Comparison of ENCODE assay signal across 24 cellular contexts in the genomic region with DNA sequence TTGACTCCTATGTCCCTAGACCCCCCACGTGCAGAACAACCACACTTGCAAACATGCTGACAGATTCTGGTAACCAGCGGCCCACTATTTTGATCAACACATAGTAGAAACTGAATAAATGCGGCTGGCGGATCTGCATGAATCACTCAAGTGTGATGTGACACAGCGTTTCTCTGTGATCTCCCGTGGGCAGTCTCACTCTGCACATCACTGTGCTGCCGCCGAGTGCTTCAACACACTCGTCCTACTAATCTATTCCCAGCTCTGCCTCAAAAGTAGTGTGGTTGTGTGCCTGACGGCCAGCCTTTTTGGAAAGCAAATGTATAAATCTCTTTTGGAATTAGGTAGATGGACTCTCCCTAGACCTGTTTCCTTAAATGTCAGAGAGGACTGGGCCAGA.
"Had no signal": no experiment of that assay in that cellular context is flagged by ENCODE, and none has a peak within 500 bp of the region (broad histone marks: within the 10 kb centered on the region; RNA-seq: fewer than 3 reads in every experiment).

No MANE protein-coding gene starts in this region.

- H3K27me3 ChIP-seq: pancreas, right atrium auricular region, stomach, suprapubic skin, tibial artery, upper lobe of right lung had no signal

- H3K27ac ChIP-seq: left ventricle myocardium inferior, pancreas, psoas muscle, right atrium auricular region, skin epidermis, stomach, suprapubic skin, thoracic aorta, tibial artery, upper lobe of right lung had no signal

- H3K9me3 Mint-ChIP-seq: immature natural killer cell; mesothelial cell of epicardium; naive B cell; natural killer cell; stimulated activated naive B cell treated with anti-CD40 and anti-IgM and Interleukin-4, amounts not matched to agents 10 μg/mL and 1 μg/mL and 100 μg/mL, for 72 hours had no signal

- DNase-seq: immature natural killer cell; kidney; left ventricle myocardium inferior; mesendoderm; naive B cell; natural killer cell; pancreas; psoas muscle; stimulated activated CD4-positive, alpha-beta T cell treated with anti-CD3 and anti-CD28 coated beads, Interleukin-12 subunit alpha, Interleukin-12 subunit beta, amount 100 ng/mL, for 4 hours; stimulated activated CD4-positive, alpha-beta T cell treated with anti-CD3 and anti-CD28 coated beads, Interleukin-15, amount 100 ng/mL, for 24 hours; stimulated activated CD4-positive, alpha-beta T cell treated with anti-CD3 and anti-CD28 coated beads, Interleukin-2, amount 100 ng/mL, for 24 hours; stimulated activated CD4-positive, alpha-beta T cell treated with anti-CD3 and anti-CD28 coated beads, Interleukin-4, amount 100 ng/mL, for 1 hour; stimulated activated naive B cell treated with anti-CD40 and anti-IgM and Interleukin-4, amounts not matched to agents 10 μg/mL and 1 μg/mL and 100 μg/mL, for 72 hours; stimulated activated naive CD8-positive, alpha-beta T cell treated with anti-CD3 and anti-CD28 coated beads, Interleukin-15, Interleukin-2, amounts not matched to agents 100 U/mL and 50 U/mL, for 24 hours; stomach; tibial artery; trophoblast cell; upper lobe of right lung had no signal

- H3K27me3 Mint-ChIP-seq: naive B cell; stimulated activated naive B cell treated with anti-CD40 and anti-IgM and Interleukin-4, amounts not matched to agents 10 μg/mL and 1 μg/mL and 100 μg/mL, for 72 hours had no signal

- H3K4me1 Mint-ChIP-seq: immature natural killer cell, mesothelial cell of epicardium, naive B cell, natural killer cell had no signal

- H3K4me3 Mint-ChIP-seq: immature natural killer cell; mesothelial cell of epicardium; naive B cell; natural killer cell; stimulated activated naive B cell treated with anti-CD40 and anti-IgM and Interleukin-4, amounts not matched to agents 10 μg/mL and 1 μg/mL and 100 μg/mL, for 72 hours had no signal

- H3K4me1 ChIP-seq: left ventricle myocardium inferior, psoas muscle, right atrium auricular region, suprapubic skin, tibial artery, upper lobe of right lung had no signal

- H3K27ac Mint-ChIP-seq: immature natural killer cell; mesothelial cell of epicardium; natural killer cell; stimulated activated naive B cell treated with anti-CD40 and anti-IgM and Interleukin-4, amounts not matched to agents 10 μg/mL and 1 μg/mL and 100 μg/mL, for 72 hours had no signal

- H3K9me3 ChIP-seq: left ventricle myocardium inferior, pancreas, psoas muscle, right atrium auricular region, stomach, suprapubic skin, thoracic aorta, tibial artery, upper lobe of right lung had no signal

- ATAC-seq: natural killer cell; pancreas; psoas muscle; sciatic nerve; stimulated activated naive B cell treated with anti-CD40 and anti-IgM and Interleukin-4, amounts not matched to agents 10 μg/mL and 1 μg/mL and 100 μg/mL, for 72 hours; stimulated activated naive CD8-positive, alpha-beta T cell treated with anti-CD3 and anti-CD28 coated beads, Interleukin-15, Interleukin-2, amounts not matched to agents 100 U/mL and 50 U/mL, for 24 hours; upper lobe of right lung had no signal
